In genomic region chr1:32618673-32619221, GRCh38 we compare ENCODE assay signal across 2 cellular contexts.
TF ChIP-seq lines count a peak whose summit lies in the region.

No MANE protein-coding gene starts in this region.

TF ChIP-seq in HepG2, 621 proteins besides CTCF, POLR2A, EP300 and RAD21:
- no peak for TF ChIP-seq ZBTB8A (CRISPR knock-in tag; IDR thresholded peaks at IDR 0.05; ENCODE audit: borderline replicate concordance, low read depth)
- peak; percentile 92; the same call in 1 of the 2 replicates for TF ChIP-seq ZNF20 (CRISPR knock-in tag; IDR thresholded peaks at IDR 0.05)
- no peak for TF ChIP-seq MAX (IDR thresholded peaks at IDR 0.05)
TF ChIP-seq in HepG2: peak in this region for 1.

TF ChIP-seq in K562, 482 proteins besides CTCF, POLR2A, EP300 and RAD21:
- TF ChIP-seq XRCC4 (IDR thresholded peaks at IDR 0.05; ENCODE audit: extremely low read depth, insufficient read depth, insufficient read length) (no peak), POLR2B (IDR thresholded peaks at IDR 0.05; ENCODE audit: low read depth, partially characterized antibody) (peak; percentile 15), ETV6 (IDR thresholded peaks at IDR 0.05; ENCODE audit: borderline replicate concordance in 1 of 2, low read depth in 2 of 2, low read length in 1 of 2) (no peak), ETV6 (CRISPR knock-in tag; IDR thresholded peaks at IDR 0.05; ENCODE audit: borderline replicate concordance) (no peak), NFYB (IDR thresholded peaks at IDR 0.05; ENCODE audit: extremely low read depth, insufficient read length) (peak; percentile 66), FOS (IDR thresholded peaks at IDR 0.05; ENCODE audit: extremely low read depth, insufficient read length) (peak; percentile 2), CC2D1A (IDR thresholded peaks at IDR 0.05) (peak; percentile 54; the same call in 1 of the 2 replicates)
